ENCODE assay signal across 1 cellular context in the genomic region with DNA sequence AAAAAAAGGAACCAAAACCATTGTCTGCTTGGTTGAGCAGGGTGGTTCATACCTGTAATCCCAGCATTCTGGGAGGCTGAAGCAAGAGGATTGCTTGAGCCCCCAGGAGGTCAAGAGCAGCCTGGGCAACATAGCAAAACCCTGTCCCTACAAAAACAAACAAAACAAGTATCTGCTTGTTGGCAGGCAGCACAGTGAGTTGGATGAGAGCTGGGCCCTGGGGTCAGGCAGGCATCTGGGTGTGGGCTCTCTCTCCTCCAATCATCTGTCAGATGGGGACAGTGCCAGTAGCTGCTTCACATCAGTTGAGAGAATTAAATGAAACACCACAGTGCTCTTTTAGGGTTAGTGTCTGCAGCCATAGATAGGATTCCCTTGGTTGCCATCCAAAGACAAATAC.
TF ChIP-seq lines count a peak whose summit lies in the region.

No MANE protein-coding gene starts in this region.

TF ChIP-seq in GM12878, 131 proteins besides CTCF, POLR2A, EP300 and RAD21:
- TF ChIP-seq PAX8 (IDR thresholded peaks at IDR 0.05) = no peak
- TF ChIP-seq ZNF217 (IDR thresholded peaks at IDR 0.05) = no peak
- TF ChIP-seq SIN3A (IDR thresholded peaks at IDR 0.05; ENCODE audit: low read depth, low read length) = no peak
- TF ChIP-seq NR2C2 (IDR thresholded peaks at IDR 0.05; ENCODE audit: borderline replicate concordance, control insufficient read depth, insufficient read length, low read depth) = no peak
